Comparison of ENCODE assay signal across 10 cellular contexts in the genomic region with DNA sequence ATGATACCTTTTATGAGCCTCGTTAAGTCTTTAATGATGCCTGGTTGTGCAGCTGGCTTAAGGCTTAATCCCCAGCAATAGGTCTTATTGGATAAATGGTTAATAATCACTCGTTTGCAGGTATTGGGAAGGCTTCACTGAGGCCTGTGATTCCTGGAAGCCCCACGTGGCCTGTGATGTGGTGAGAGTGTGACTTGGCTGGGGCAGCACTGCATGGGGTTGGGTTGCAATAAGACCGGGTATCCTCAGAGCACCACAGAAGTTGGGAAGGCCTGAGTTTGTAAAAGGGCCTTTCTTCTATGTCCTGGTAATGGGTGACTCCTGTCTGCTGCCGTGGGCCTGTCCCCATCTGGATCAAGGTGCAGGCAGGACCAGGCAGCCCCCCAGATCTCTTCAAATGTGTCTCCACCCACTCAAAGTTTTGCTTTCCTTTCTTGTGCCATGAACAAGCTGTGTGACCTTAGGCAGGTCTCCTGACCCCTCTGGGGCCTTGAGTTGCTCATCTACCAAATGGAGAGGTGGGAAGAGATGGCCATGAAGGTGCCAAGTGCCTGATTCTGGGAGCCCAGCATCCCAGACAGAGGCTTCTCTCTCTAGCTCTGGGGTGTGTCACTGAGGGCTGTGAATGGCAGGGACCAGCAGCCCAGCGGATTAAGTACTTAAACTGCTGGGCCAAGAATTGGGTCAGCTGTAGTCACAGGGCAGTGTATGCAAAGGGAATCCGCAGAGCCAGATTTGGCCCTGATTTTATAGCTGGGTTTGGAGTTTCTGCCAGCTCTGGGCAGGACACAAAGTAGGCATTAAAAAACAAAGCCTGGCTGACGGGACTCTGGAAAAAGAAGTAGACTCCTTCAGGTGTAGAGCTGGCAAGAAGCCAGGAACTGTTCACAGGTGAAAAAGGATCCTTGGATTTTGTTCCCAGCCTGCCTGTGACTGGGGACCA. TPM values are rescaled to one million over a fixed set of nuclear protein-coding genes. Genes with fewer than 3 reads are reported as not detected.
A peak's percentile ranks its signal among the peaks of the same experiment; 100 is the strongest.
DNase-seq lines count a peak whose midpoint lies in the region; ATAC-seq and TF ChIP-seq lines count a peak whose summit lies in the region.
"Had no signal": no experiment of that assay in that cellular context is flagged by ENCODE, and none has a peak within 500 bp of the region (broad histone marks: within the 10 kb centered on the region; RNA-seq: fewer than 3 reads in every experiment).

No MANE protein-coding gene starts in this region.

- peak; percentile 34 for DNase-seq in DMS79 (lab: John Stamatoyannopoulos, UW)
- peak; percentile 79 for DNase-seq in NCI-H1105 treated with DMSO at 0.1 percent for 48 hours (lab: John Stamatoyannopoulos, UW)
- DNase-seq in body of pancreas: peak; percentile 65 to 89 (median 82)
- DNase-seq in retinal pigment epithelial cell (ENCODE audit: low read depth): peak; percentile 90
- no peak for DNase-seq in medulla oblongata (ENCODE audit: extremely low spot score)
- no peak for DNase-seq in left colon
- DNase-seq: HCEC 1CT; OCI-M1; stimulated activated CD4-positive, alpha-beta T cell treated with anti-CD3 and anti-CD28 coated beads, Interleukin-2, amount 100 ng/mL, for 48 hours had no signal

- TF ChIP-seq CTCF in body of pancreas (IDR thresholded peaks at IDR 0.05): no peak
- no peak for TF ChIP-seq CTCF in retinal pigment epithelial cell (conservative IDR thresholded peaks at IDR 0.05; ENCODE audit: low read depth, low read length)

- H3K4me1 ChIP-seq in body of pancreas: peaks cover 62% of the 10 kb centered on the region

- H3K27ac ChIP-seq in body of pancreas: peak overlapping the region in 3 of 4 donors; percentile 1 to 76 (median 50)

- H3K4me3 ChIP-seq in body of pancreas: no peak overlapping the region
- H3K4me3 ChIP-seq in retinal pigment epithelial cell (ENCODE audit: low read length): no peak overlapping the region

- no peaks in the 10 kb centered on the region for H3K27me3 ChIP-seq in body of pancreas

- 47 to 55% methylated on average over 7 to 8 of the region's 8 CpGs for WGBS in body of pancreas, 2 donors

- no peaks in the 10 kb centered on the region for H3K9me3 ChIP-seq in body of pancreas

- intact Hi-C loops in body of pancreas (cut with DNase I): no loop called here
- intact Hi-C loops in left colon (cut with DNase I, micrococcal nuclease): no loop called here

- ATAC-seq in body of pancreas: peak; percentile 33
- ATAC-seq in GM19035 (IDR thresholded peaks at IDR 0.05; ENCODE audit: unreplicated experiment): no peak
- no peak for ATAC-seq in left colon

- H3K36me3 ChIP-seq in body of pancreas (replicated peaks in 1 of 2; ENCODE audit: insufficient read depth in 1 of 2, low read depth in 2 of 2): no peaks in the 10 kb centered on the region

- no peak for TF ChIP-seq POLR2A in body of pancreas (IDR thresholded peaks at IDR 0.05)

RNA-seq across cellular contexts. Expression of gene LBH, which starts 24.4 kb away (rescaled TPM):
- total RNA-seq in body of pancreas (10 to 100 TPM; 10.9 to 23.1 TPM), left colon (10 to 100 TPM in 1 of 2 donors, 1 to 10 TPM in 1; 7.5 to 14.5 TPM)

Comparison
In these comparisons a context has a peak if more than half of its experiments do, and no peak if none do; other contexts are left out.
1. DNase-seq: peak in DMS79 (single experiment), NCI-H1105 treated with DMSO at 0.1 percent for 48 hours (single experiment), body of pancreas (4 of 4) and retinal pigment epithelial cell (single experiment); none in medulla oblongata (single experiment) and left colon (0 of 2).